ENCODE assay signal across 9 cellular contexts in the genomic region with DNA sequence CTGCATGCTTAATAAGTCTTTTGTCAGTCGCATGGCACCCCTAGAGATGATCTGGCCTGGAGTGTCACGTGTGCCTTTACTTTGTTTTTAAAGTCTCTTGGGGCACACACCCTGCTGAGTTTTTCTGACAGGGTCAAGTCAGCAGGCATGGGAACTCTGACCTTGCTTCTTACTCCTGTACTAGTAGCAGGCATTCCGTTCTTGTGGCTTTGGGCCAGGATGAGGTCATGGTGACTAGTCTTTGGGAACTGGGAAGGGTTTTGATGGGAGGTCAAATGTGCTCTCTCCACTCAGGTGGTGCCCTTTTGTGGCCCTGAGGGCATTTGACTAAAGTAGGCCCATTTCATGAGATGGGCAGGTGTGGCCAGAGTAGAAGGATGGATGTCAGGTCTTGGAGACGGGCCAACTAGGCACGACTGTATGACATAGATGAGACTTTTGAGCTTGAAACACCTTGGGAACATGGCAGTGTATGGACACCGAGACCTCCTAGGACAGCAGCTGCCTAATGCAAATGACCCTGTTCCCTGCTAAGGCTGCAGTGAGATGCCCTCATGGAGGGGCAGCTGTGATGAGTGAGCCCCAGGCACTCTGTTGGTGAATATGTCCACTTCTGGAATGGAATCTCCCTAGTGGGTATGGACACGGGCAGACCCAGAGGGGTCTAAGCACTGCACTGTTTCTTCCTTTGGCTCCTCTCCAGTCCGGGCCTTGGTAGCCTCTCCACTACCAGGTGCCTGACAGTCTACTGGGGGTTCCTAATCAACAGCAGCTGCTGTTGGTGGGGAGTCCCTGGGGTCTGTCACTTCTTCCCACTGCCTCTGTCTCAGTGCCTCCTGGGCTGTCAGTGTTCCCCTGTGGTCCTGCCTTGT. TPM values are rescaled to one million over a fixed set of nuclear protein-coding genes. Genes with fewer than 3 reads are reported as not detected.
A peak's percentile ranks its signal among the peaks of the same experiment; 100 is the strongest.
DNase-seq lines count a peak whose midpoint lies in the region; ATAC-seq and TF ChIP-seq lines count a peak whose summit lies in the region.
"Had no signal": no experiment of that assay in that cellular context is flagged by ENCODE, and none has a peak within 500 bp of the region (broad histone marks: within the 10 kb centered on the region; RNA-seq: fewer than 3 reads in every experiment).

No MANE protein-coding gene starts in this region.

- H3K4me1 ChIP-seq in NT2/D1 (ENCODE audit: insufficient read depth, insufficient read length): peaks cover 8% of the 10 kb centered on the region

- no peaks in the 10 kb centered on the region for H3K9me3 Mint-ChIP-seq in activated CD8-positive, alpha-beta T cell treated with anti-CD3 and anti-CD28 coated beads for 36 hours
- H3K9me3 Mint-ChIP-seq: IgD-negative memory B cell had no signal

- TF ChIP-seq CTCF in GM12872 (IDR thresholded peaks at IDR 0.05; ENCODE audit: insufficient read depth, low read depth, low read length) (peak; percentile 44), fibroblast of mammary gland (conservative IDR thresholded peaks at IDR 0.05; ENCODE audit: control insufficient read depth, insufficient read depth, low read depth, low read length) (peak; percentile 52)
- no peak for TF ChIP-seq CTCF in activated CD8-positive, alpha-beta T cell treated with anti-CD3 and anti-CD28 coated beads for 36 hours (IDR thresholded peaks at IDR 0.05)

- no peak overlapping the region for H3K27ac Mint-ChIP-seq in activated CD8-positive, alpha-beta T cell treated with anti-CD3 and anti-CD28 coated beads for 36 hours

- CTCF ChIA-PET in activated CD8-positive, alpha-beta T cell treated with anti-CD3 and anti-CD28 coated beads for 36 hours (lab: Charles Lee): no interaction called here

- POLR2A ChIA-PET in activated CD8-positive, alpha-beta T cell treated with anti-CD3 and anti-CD28 coated beads for 36 hours (lab: Charles Lee): no interaction called here

- H3K4me3 Mint-ChIP-seq in activated CD8-positive, alpha-beta T cell treated with anti-CD3 and anti-CD28 coated beads for 36 hours: no peak overlapping the region
- H3K4me3 Mint-ChIP-seq: IgD-negative memory B cell had no signal

- intact Hi-C loops in posterior vena cava (cut with DNase I): no loop called here
- intact Hi-C loops in activated CD8-positive, alpha-beta T cell treated with anti-CD3 and anti-CD28 coated beads for 36 hours (cut with micrococcal nuclease): no loop called here

- H3K27me3 Mint-ChIP-seq in activated CD8-positive, alpha-beta T cell treated with anti-CD3 and anti-CD28 coated beads for 36 hours: no peaks in the 10 kb centered on the region
- H3K27me3 Mint-ChIP-seq: IgD-negative memory B cell had no signal

- no peak for ATAC-seq in activated CD8-positive, alpha-beta T cell treated with anti-CD3 and anti-CD28 coated beads for 36 hours
- no peak for ATAC-seq in GM21737 (IDR thresholded peaks at IDR 0.05; ENCODE audit: unreplicated experiment)
- ATAC-seq in GM21360 (IDR thresholded peaks at IDR 0.05; ENCODE audit: unreplicated experiment): no peak

- H3K27me3 ChIP-seq in NT2/D1 (ENCODE audit: insufficient read depth, insufficient read length): no peaks in the 10 kb centered on the region

- DNase-seq in NT2/D1 (ENCODE audit: low read depth, low spot score) (peak; percentile 49), fibroblast of mammary gland (ENCODE audit: low read depth) (peak; percentile 95), posterior vena cava (ENCODE audit: low spot score) (peak; percentile 83)
- no peak for DNase-seq in effector CD4-positive, alpha-beta T cell
- DNase-seq in activated CD8-positive, alpha-beta T cell treated with anti-CD3 and anti-CD28 coated beads for 36 hours: no peak

- no peak overlapping the region for H3K9ac ChIP-seq in NT2/D1 (ENCODE audit: insufficient read length, low read depth)

- H3K4me3 ChIP-seq in NT2/D1 (ENCODE audit: insufficient read length, low read depth): no peak overlapping the region
- no peak overlapping the region for H3K4me3 ChIP-seq in fibroblast of mammary gland (ENCODE audit: control insufficient read depth, low read depth, low read length)

- no peaks in the 10 kb centered on the region for H3K9me3 ChIP-seq in NT2/D1 (ENCODE audit: insufficient read depth, low read length)

- H3K36me3 Mint-ChIP-seq in activated CD8-positive, alpha-beta T cell treated with anti-CD3 and anti-CD28 coated beads for 36 hours (ENCODE audit: low read depth): peaks cover 69% of the 10 kb centered on the region

- no peaks in the 10 kb centered on the region for H3K4me1 Mint-ChIP-seq in activated CD8-positive, alpha-beta T cell treated with anti-CD3 and anti-CD28 coated beads for 36 hours (ENCODE audit: low read depth)

- H3K36me3 ChIP-seq in NT2/D1 (ENCODE audit: insufficient read depth, insufficient read length, low read length): peaks cover 84% of the 10 kb centered on the region

RNA-seq across cellular contexts. Expression of a gene that starts 16.4 kb away (rescaled TPM):
- total RNA-seq in posterior vena cava: 10 to 100 TPM; 35.7 to 42.6 TPM
- 10 to 100 TPM; 63.8 to 65.8 TPM for total RNA-seq in activated CD8-positive, alpha-beta T cell treated with anti-CD3 and anti-CD28 coated beads for 36 hours

Comparison
In these comparisons a context has a peak if more than half of its experiments do, and no peak if none do; other contexts are left out.
1. DNase-seq: peak in NT2/D1 (single experiment), fibroblast of mammary gland (single experiment) and posterior vena cava (single experiment); none in effector CD4-positive, alpha-beta T cell (single experiment) and activated CD8-positive, alpha-beta T cell treated with anti-CD3 and anti-CD28 coated beads for 36 hours (single experiment).